ENCODE assay signal across 11 cellular contexts in genomic region chr5:173733831-173734491, GRCh38.
DNase-seq lines count a peak whose midpoint lies in the region; ATAC-seq and TF ChIP-seq lines count a peak whose summit lies in the region.
"Had no signal": no experiment of that assay in that cellular context is flagged by ENCODE, and none has a peak within 500 bp of the region (broad histone marks: within the 10 kb centered on the region; RNA-seq: fewer than 3 reads in every experiment).

No MANE protein-coding gene starts in this region.

- H3K4me1 ChIP-seq in BE2C, result peaks cover 22% of the 10 kb centered on the region

- no peaks in the 10 kb centered on the region for H3K9me3 ChIP-seq in BE2C

- H3K4me3 ChIP-seq in BE2C (ENCODE audit: low read depth, low read length), result no peak overlapping the region
- H3K4me3 ChIP-seq: cardiac muscle cell had no signal

- DNase-seq in NCI-H510A (lab: John Stamatoyannopoulos, UW) (peak; percentile 30), posterior vena cava (ENCODE audit: low spot score) (peak; percentile 81), BE2C (no peak), NCI-H128 (lab: John Stamatoyannopoulos, UW; ENCODE audit: unreplicated experiment) (no peak), globus pallidus (ENCODE audit: low spot score) (no peak)
- DNase-seq in activated CD4-positive, alpha-beta T cell treated with anti-CD3 and anti-CD28 coated beads for 48 hours, result no peak
- DNase-seq: GF-D8; stimulated activated CD4-positive, alpha-beta T cell treated with anti-CD3 and anti-CD28 coated beads, Interleukin-2, amount 100 ng/mL, for 48 hours had no signal

- ATAC-seq in GM19025 (IDR thresholded peaks at IDR 0.05; ENCODE audit: low read depth, unreplicated experiment), result peak; percentile 70
- peak; percentile 67 for ATAC-seq in HG02571 (IDR thresholded peaks at IDR 0.05; ENCODE audit: unreplicated experiment)

- no peaks in the 10 kb centered on the region for H3K27me3 ChIP-seq in BE2C
- H3K27me3 ChIP-seq: cardiac muscle cell had no signal

- intact Hi-C loops in posterior vena cava (cut with DNase I), result no loop called here

- no peak for TF ChIP-seq CTCF in BE2C (IDR thresholded peaks at IDR 0.05; ENCODE audit: low read depth, low read length)

- no peaks in the 10 kb centered on the region for H3K36me3 ChIP-seq in BE2C
- H3K36me3 ChIP-seq: cardiac muscle cell had no signal

Comparison
In these comparisons a context has a peak if more than half of its experiments do, and no peak if none do; other contexts are left out.
1. DNase-seq: peak in NCI-H510A (single experiment) and posterior vena cava (single experiment); none in BE2C (single experiment), NCI-H128 (single experiment), globus pallidus (single experiment) and activated CD4-positive, alpha-beta T cell treated with anti-CD3 and anti-CD28 coated beads for 48 hours (single experiment).